14 cellular contexts compared by ENCODE assay signal in genomic region chr14:66628646-66629045, GRCh38.
DNase-seq lines count a peak whose midpoint lies in the region; ATAC-seq and TF ChIP-seq lines count a peak whose summit lies in the region.
"Had no signal": no experiment of that assay in that cellular context is flagged by ENCODE, and none has a peak within 500 bp of the region (broad histone marks: within the 10 kb centered on the region; RNA-seq: fewer than 3 reads in every experiment).

No MANE protein-coding gene starts in this region.

- H3K18ac ChIP-seq in mesendoderm (ENCODE audit: low read length): no peak overlapping the region

- no peak overlapping the region for H3K56ac ChIP-seq in mesendoderm (ENCODE audit: low read length)

- H3K27me3 Mint-ChIP-seq in activated CD4-positive, alpha-beta T cell treated with anti-CD3 and anti-CD28 coated beads for 36 hours: no peaks in the 10 kb centered on the region
- H3K27me3 Mint-ChIP-seq: B cell; CD4-positive, alpha-beta T cell had no signal

- POLR2A ChIA-PET in activated CD4-positive, alpha-beta T cell treated with anti-CD3 and anti-CD28 coated beads for 36 hours (lab: Charles Lee): no interaction called here

- ATAC-seq in lower lobe of right lung: no peak
- ATAC-seq in activated CD4-positive, alpha-beta T cell treated with anti-CD3 and anti-CD28 coated beads for 36 hours: no peak

- H2BK120ac ChIP-seq in mesendoderm (ENCODE audit: low read depth, low read length): peak overlapping the region; percentile 45

- no peaks in the 10 kb centered on the region for H3K27me3 ChIP-seq in mesendoderm (ENCODE audit: insufficient read depth, low read length, poor library complexity)
- H3K27me3 ChIP-seq in lower lobe of right lung (ENCODE audit: low read depth): no peaks in the 10 kb centered on the region

- H2BK15ac ChIP-seq in mesendoderm (replicated peaks; ENCODE audit: low read depth): no peak overlapping the region

- no peak overlapping the region for H3K27ac ChIP-seq in mesendoderm (ENCODE audit: low read depth, low read length)
- H3K27ac ChIP-seq in lower lobe of right lung: no peak overlapping the region

- H3K4me3 ChIP-seq in choroid plexus epithelial cell (ENCODE audit: low read depth, low read length): no peak overlapping the region
- no peak overlapping the region for H3K4me3 ChIP-seq in mesendoderm (ENCODE audit: low read length)
- no peak overlapping the region for H3K4me3 ChIP-seq in lower lobe of right lung

- H3K36me3 Mint-ChIP-seq in activated CD4-positive, alpha-beta T cell treated with anti-CD3 and anti-CD28 coated beads for 36 hours (ENCODE audit: low read depth): peaks cover 4% of the 10 kb centered on the region

- no peak overlapping the region for H3K4me3 Mint-ChIP-seq in activated CD4-positive, alpha-beta T cell treated with anti-CD3 and anti-CD28 coated beads for 36 hours
- H3K4me3 Mint-ChIP-seq: B cell; CD4-positive, alpha-beta T cell had no signal

- H3K36me3 ChIP-seq in mesendoderm (ENCODE audit: control insufficient read depth, insufficient read depth, low read length) (no peaks in the 10 kb centered on the region), lower lobe of right lung (no peaks in the 10 kb centered on the region)

- H2BK5ac ChIP-seq in mesendoderm (ENCODE audit: low read length): no peak overlapping the region

- no peak overlapping the region for H4K5ac ChIP-seq in mesendoderm (ENCODE audit: low read length)

- H3K4me1 ChIP-seq in mesendoderm (ENCODE audit: control insufficient read depth, low read depth, low read length) (no peaks in the 10 kb centered on the region), lower lobe of right lung (no peaks in the 10 kb centered on the region)

- H2AK5ac ChIP-seq in mesendoderm (ENCODE audit: low read length): no peak overlapping the region

- no peaks in the 10 kb centered on the region for H3K4me1 Mint-ChIP-seq in activated CD4-positive, alpha-beta T cell treated with anti-CD3 and anti-CD28 coated beads for 36 hours
- H3K4me1 Mint-ChIP-seq: B cell had no signal

- no peak overlapping the region for H4K8ac ChIP-seq in mesendoderm (ENCODE audit: low read depth, low read length)

- H3K9me3 ChIP-seq in lower lobe of right lung: no peaks in the 10 kb centered on the region

- no peaks in the 10 kb centered on the region for H3K79me2 ChIP-seq in mesendoderm (ENCODE audit: control insufficient read depth, insufficient read depth, low read length)

- no peaks in the 10 kb centered on the region for H3K79me1 ChIP-seq in mesendoderm (ENCODE audit: low read length)

- H3K23ac ChIP-seq in mesendoderm (ENCODE audit: low read length): no peak overlapping the region

- no peak overlapping the region for H3K27ac Mint-ChIP-seq in activated CD4-positive, alpha-beta T cell treated with anti-CD3 and anti-CD28 coated beads for 36 hours
- H3K27ac Mint-ChIP-seq: B cell; CD4-positive, alpha-beta T cell had no signal

- H3K4ac ChIP-seq in mesendoderm (ENCODE audit: low read depth, low read length): no peak overlapping the region

- H3K9me3 Mint-ChIP-seq in activated CD4-positive, alpha-beta T cell treated with anti-CD3 and anti-CD28 coated beads for 36 hours (ENCODE audit: low read depth): peaks cover 4% of the 10 kb centered on the region
- H3K9me3 Mint-ChIP-seq: CD4-positive, alpha-beta T cell had no signal

- H3K9ac ChIP-seq in mesendoderm (ENCODE audit: low read length): no peak overlapping the region

- TF ChIP-seq CTCF in choroid plexus epithelial cell (conservative IDR thresholded peaks at IDR 0.05; ENCODE audit: low read depth, low read length) (no peak), lower lobe of right lung (IDR thresholded peaks at IDR 0.05) (no peak)

- DNase-seq in NCI-H2171 treated with DMSO at 0.1 percent for 48 hours (lab: John Stamatoyannopoulos, UW): peak; percentile 19
- DNase-seq in NCI-H2171 (lab: John Stamatoyannopoulos, UW): no peak
- peak; percentile 22 for DNase-seq in choroid plexus epithelial cell (ENCODE audit: low read depth)
- peak; percentile 50 for DNase-seq in fibroblast of peridontal ligament (ENCODE audit: extremely low read depth)
- DNase-seq in mesendoderm: no peak
- no peak for DNase-seq in NCI-H1092 (lab: John Stamatoyannopoulos, UW)
- DNase-seq in lower lobe of right lung: no peak
- DNase-seq in activated CD4-positive, alpha-beta T cell treated with anti-CD3 and anti-CD28 coated beads for 36 hours: no peak
- DNase-seq: ACHN; C1 segment of cervical spinal cord; Calu3; CD4-positive, alpha-beta T cell; DMS 273 treated with DMSO at 0.1 percent for 48 hours had no signal

- intact Hi-C loops in lower lobe of right lung (cut with DNase I): no loop called here
- intact Hi-C loops in activated CD4-positive, alpha-beta T cell treated with anti-CD3 and anti-CD28 coated beads for 36 hours (cut with DNase I, micrococcal nuclease): loop anchor here in 1 of 2 experiments (10.0 kb wide), 1 partner anchor 486 kb away; no protein-coding TSS in a partner anchor

- no peak overlapping the region for H3K4me2 ChIP-seq in mesendoderm (ENCODE audit: low read length)

- CTCF ChIA-PET in activated CD4-positive, alpha-beta T cell treated with anti-CD3 and anti-CD28 coated beads for 36 hours (lab: Charles Lee): interaction anchor here (1.0 kb wide), 1 partner anchor 19 kb away, joined by 3 read pairs; no protein-coding TSS in a partner anchor

Comparison
In these comparisons a context has a peak if more than half of its experiments do, and no peak if none do; other contexts are left out.
1. DNase-seq: peak in NCI-H2171 treated with DMSO at 0.1 percent for 48 hours (single experiment), choroid plexus epithelial cell (single experiment) and fibroblast of peridontal ligament (single experiment); none in NCI-H2171 (single experiment), mesendoderm (single experiment), NCI-H1092 (single experiment), lower lobe of right lung (single experiment) and activated CD4-positive, alpha-beta T cell treated with anti-CD3 and anti-CD28 coated beads for 36 hours (single experiment).